22 cellular contexts compared by ENCODE assay signal in the genomic region with DNA sequence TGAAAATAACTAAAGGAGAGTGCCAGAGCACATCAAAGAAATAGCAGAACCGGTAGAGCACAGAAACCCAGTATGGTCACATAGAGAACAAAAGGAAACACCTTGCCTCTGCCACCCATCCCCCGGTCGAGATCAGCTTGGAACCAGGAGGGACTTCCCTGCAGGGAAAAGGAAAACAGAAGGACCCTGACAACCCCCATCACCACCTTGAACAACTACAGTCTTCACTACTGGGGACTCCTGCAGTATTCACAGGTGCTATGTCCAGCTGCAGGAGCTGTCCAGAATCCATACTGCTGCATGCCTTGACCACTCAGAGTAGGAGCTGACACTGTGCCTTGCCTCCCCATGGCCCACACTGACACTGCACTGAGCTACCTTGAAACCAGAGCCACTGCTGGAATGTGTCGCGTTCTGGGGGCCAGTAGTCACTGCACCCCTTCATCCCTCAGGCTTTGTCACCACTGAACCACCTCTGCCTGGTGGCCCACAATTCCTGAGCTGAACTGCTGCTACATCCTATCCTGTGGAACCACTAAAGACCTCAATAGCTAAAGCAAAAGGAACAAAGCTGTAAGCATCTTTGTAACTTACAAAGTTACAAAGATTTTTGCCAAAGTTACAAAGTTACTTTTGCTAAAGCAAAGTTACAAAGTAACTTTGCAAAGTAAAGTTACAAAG.
DNase-seq lines count a peak whose midpoint lies in the region; ATAC-seq, FAIRE-seq and TF ChIP-seq lines count a peak whose summit lies in the region.
"Had no signal": no experiment of that assay in that cellular context is flagged by ENCODE, and none has a peak within 500 bp of the region (broad histone marks: within the 10 kb centered on the region; RNA-seq: fewer than 3 reads in every experiment).

No MANE protein-coding gene starts in this region.

- no peak overlapping the region for H3K27ac ChIP-seq in mesendoderm (ENCODE audit: low read depth, low read length)
- no peak overlapping the region for H3K27ac ChIP-seq in coronary artery
- H3K27ac ChIP-seq: A549, HL-60, right atrium auricular region, upper lobe of left lung had no signal

- no peaks in the 10 kb centered on the region for H3K79me1 ChIP-seq in mesendoderm (ENCODE audit: low read length)

- no peak overlapping the region for H3K18ac ChIP-seq in mesendoderm (ENCODE audit: low read length)

- H3K9ac ChIP-seq in mesendoderm (ENCODE audit: low read length): no peak overlapping the region

- BruUV-seq in Calu3 (replicated peaks; lab: Mats Ljungman, UMichigan): no TSS peak

- H4K8ac ChIP-seq in mesendoderm (ENCODE audit: low read depth, low read length): no peak overlapping the region

- no peaks in the 10 kb centered on the region for H3K9me3 Mint-ChIP-seq in Calu3 (ENCODE audit: low read depth, unreplicated experiment)
- H3K9me3 Mint-ChIP-seq: activated CD4-positive, alpha-beta memory T cell treated with anti-CD3 and anti-CD28 coated beads for 36 hours had no signal

- TF ChIP-seq POLR2A in GM12892 (IDR thresholded peaks at IDR 0.05; ENCODE audit: low read depth, low read length): no peak

- no peak for FAIRE-seq in GM12892 (lab: Jason Lieb, UNC)
- FAIRE-seq: A549, K562 had no signal

- H3K36me3 Mint-ChIP-seq in Calu3 (ENCODE audit: insufficient read depth, unreplicated experiment): no peaks in the 10 kb centered on the region
- H3K36me3 Mint-ChIP-seq: activated CD4-positive, alpha-beta memory T cell treated with anti-CD3 and anti-CD28 coated beads for 36 hours; brain had no signal

- H3K4me3 Mint-ChIP-seq in Calu3 (ENCODE audit: low read depth, unreplicated experiment): peak overlapping the region; percentile 36
- H3K4me3 Mint-ChIP-seq: activated CD4-positive, alpha-beta memory T cell treated with anti-CD3 and anti-CD28 coated beads for 36 hours; brain had no signal

- H3K27me3 Mint-ChIP-seq in Calu3 (ENCODE audit: unreplicated experiment): no peaks in the 10 kb centered on the region
- H3K27me3 Mint-ChIP-seq: activated CD4-positive, alpha-beta memory T cell treated with anti-CD3 and anti-CD28 coated beads for 36 hours had no signal

- H3K4me1 ChIP-seq in mesendoderm (ENCODE audit: control insufficient read depth, low read depth, low read length): peaks cover 4% of the 10 kb centered on the region
- H3K4me1 ChIP-seq: A549, BE2C, right atrium auricular region, upper lobe of left lung had no signal

- DNase-seq in Calu3: peak; percentile 41
- DNase-seq in HuH-7 (ENCODE audit: low spot score): peak; percentile 8
- peak; percentile 56 for DNase-seq in iPS DF 4.7 (ENCODE audit: extremely low read depth, low spot score)
- peak; percentile 30 for DNase-seq in mesendoderm
- DNase-seq in GM12892 (ENCODE audit: insufficient read length): no peak
- DNase-seq in coronary artery (ENCODE audit: low spot score): no peak
- DNase-seq in NCI-H226: no peak
- DNase-seq: activated CD4-positive, alpha-beta memory T cell treated with anti-CD3 and anti-CD28 coated beads for 36 hours; activated gamma-delta T cell; BE2C; DMS79; MG63; NCI-H1436 treated with DMSO at 0.1 percent for 48 hours; RPMI8226; upper lobe of left lung had no signal

- WGBS in mesendoderm (ENCODE audit: extremely low coverage, insufficient coverage, low lambda C conversion rate): no CpG with 5 or more reads among the region's 5 CpGs

- H3K4me2 ChIP-seq in mesendoderm (ENCODE audit: low read length): no peak overlapping the region
- H3K4me2 ChIP-seq: A549 had no signal

- no peak overlapping the region for H2BK15ac ChIP-seq in mesendoderm (replicated peaks; ENCODE audit: low read depth)

- H3K36me3 ChIP-seq in mesendoderm (ENCODE audit: control insufficient read depth, insufficient read depth, low read length): no peaks in the 10 kb centered on the region
- H3K36me3 ChIP-seq: BE2C, MG63, right atrium auricular region, upper lobe of left lung had no signal

- H3K79me2 ChIP-seq in mesendoderm (ENCODE audit: control insufficient read depth, insufficient read depth, low read length): no peaks in the 10 kb centered on the region

- H3K23ac ChIP-seq in mesendoderm (ENCODE audit: low read length): peak overlapping the region; percentile 7

- H3K27me3 ChIP-seq in mesendoderm (ENCODE audit: insufficient read depth, low read length, poor library complexity): no peaks in the 10 kb centered on the region
- H3K27me3 ChIP-seq: BE2C, MG63, right atrium auricular region, upper lobe of left lung had no signal

- H3K27ac Mint-ChIP-seq in Calu3 (ENCODE audit: unreplicated experiment): peak overlapping the region; percentile 45
- H3K27ac Mint-ChIP-seq: activated CD4-positive, alpha-beta memory T cell treated with anti-CD3 and anti-CD28 coated beads for 36 hours; brain had no signal

- intact Hi-C loops in Calu3 (cut with micrococcal nuclease; ENCODE audit: unreplicated experiment): no loop called here

- no peak overlapping the region for H4K5ac ChIP-seq in mesendoderm (ENCODE audit: low read length)

- no peak overlapping the region for H2BK120ac ChIP-seq in mesendoderm (ENCODE audit: low read depth, low read length)

- no peak overlapping the region for H2AK5ac ChIP-seq in mesendoderm (ENCODE audit: low read length)

- H3K4ac ChIP-seq in mesendoderm (ENCODE audit: low read depth, low read length): no peak overlapping the region

- CTCF ChIA-PET in Calu3 (lab: Charles Lee): interaction anchor here (0.6 to 2.2 kb wide), 4 partner anchors 12 to 722 kb away, joined by 4 to 8 read pairs (median 5); no protein-coding TSS in a partner anchor

- H3K4me3 ChIP-seq in mesendoderm (ENCODE audit: low read length): no peak overlapping the region
- no peak overlapping the region for H3K4me3 ChIP-seq in coronary artery
- H3K4me3 ChIP-seq: A549, K562, lung, MG63, right atrium auricular region, upper lobe of left lung had no signal

- no peak overlapping the region for H3K56ac ChIP-seq in mesendoderm (ENCODE audit: low read length)

- peaks cover 25% of the 10 kb centered on the region for H3K4me1 Mint-ChIP-seq in Calu3 (ENCODE audit: low read depth, unreplicated experiment)
- H3K4me1 Mint-ChIP-seq: brain had no signal

- ATAC-seq in GM19455 (IDR thresholded peaks at IDR 0.05; ENCODE audit: unreplicated experiment): no peak
- ATAC-seq: A549, K562 had no signal

- no peak overlapping the region for H2BK5ac ChIP-seq in mesendoderm (ENCODE audit: low read length)

- TF ChIP-seq CTCF in Calu3 (IDR thresholded peaks at IDR 0.05; ENCODE audit: unreplicated experiment) (no peak), coronary artery (IDR thresholded peaks at IDR 0.05) (no peak)

Comparison
In these comparisons a context has a peak if more than half of its experiments do, and no peak if none do; other contexts are left out.
1. DNase-seq: peak in Calu3 (single experiment), HuH-7 (single experiment), iPS DF 4.7 (single experiment) and mesendoderm (single experiment); none in GM12892 (single experiment), coronary artery (single experiment) and NCI-H226 (single experiment).